Comparison of ENCODE assay signal across 1 cellular context in the genomic region with DNA sequence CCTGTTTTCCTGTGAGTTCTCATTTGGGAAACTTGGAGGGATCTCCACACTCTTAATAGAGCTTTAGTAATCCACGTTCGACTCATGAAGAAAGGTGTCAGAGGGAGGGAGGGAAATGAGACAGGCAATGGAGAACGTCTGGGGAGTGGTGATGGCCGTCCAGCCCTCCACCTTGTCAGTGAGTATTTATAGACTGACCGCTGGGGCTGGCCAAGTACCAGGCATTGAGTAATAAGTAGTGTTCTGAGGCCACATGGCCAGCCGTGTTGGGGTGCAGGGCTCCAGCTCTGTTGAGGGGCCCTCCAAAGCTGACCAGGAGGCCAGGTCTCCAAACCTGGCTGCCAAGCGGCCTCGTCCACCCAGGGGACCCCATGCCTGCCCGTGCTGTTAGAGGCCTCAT.
TF ChIP-seq lines count a peak whose summit lies in the region.

No MANE protein-coding gene starts in this region.

TF ChIP-seq in HCT116, 20 proteins besides CTCF, POLR2A, EP300 and RAD21:
- TF ChIP-seq, protein P1, sequence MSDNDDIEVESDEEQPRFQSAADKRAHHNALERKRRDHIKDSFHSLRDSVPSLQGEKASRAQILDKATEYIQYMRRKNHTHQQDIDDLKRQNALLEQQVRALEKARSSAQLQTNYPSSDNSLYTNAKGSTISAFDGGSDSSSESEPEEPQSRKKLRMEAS (IDR thresholded peaks at IDR 0.05): no peak
- TF ChIP-seq ZNF274 (IDR thresholded peaks at IDR 0.05; ENCODE audit: low read depth, low read length) (no peak), TCF7L2 (IDR thresholded peaks at IDR 0.05; ENCODE audit: borderline replicate concordance, extremely low read depth, insufficient read depth, insufficient read length) (no peak), ELF1 (IDR thresholded peaks at IDR 0.05; ENCODE audit: borderline replicate concordance, low read depth) (no peak), SP1 (IDR thresholded peaks at IDR 0.05; ENCODE audit: low read depth) (no peak), ZFX (IDR thresholded peaks at IDR 0.05) (no peak), POLR2AphosphoS5 (IDR thresholded peaks at IDR 0.05; ENCODE audit: low read depth, low read length) (no peak), EZH2 (IDR thresholded peaks at IDR 0.05) (no peak), EZH2phosphoT487 (IDR thresholded peaks at IDR 0.05; ENCODE audit: borderline replicate concordance) (no peak), CBX3 (IDR thresholded peaks at IDR 0.05; ENCODE audit: low read depth) (no peak)
- TF ChIP-seq, protein P2, sequence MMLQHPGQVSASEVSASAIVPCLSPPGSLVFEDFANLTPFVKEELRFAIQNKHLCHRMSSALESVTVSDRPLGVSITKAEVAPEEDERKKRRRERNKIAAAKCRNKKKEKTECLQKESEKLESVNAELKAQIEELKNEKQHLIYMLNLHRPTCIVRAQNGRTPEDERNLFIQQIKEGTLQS (IDR thresholded peaks at IDR 0.05): no peak
- TF ChIP-seq, protein P3, sequence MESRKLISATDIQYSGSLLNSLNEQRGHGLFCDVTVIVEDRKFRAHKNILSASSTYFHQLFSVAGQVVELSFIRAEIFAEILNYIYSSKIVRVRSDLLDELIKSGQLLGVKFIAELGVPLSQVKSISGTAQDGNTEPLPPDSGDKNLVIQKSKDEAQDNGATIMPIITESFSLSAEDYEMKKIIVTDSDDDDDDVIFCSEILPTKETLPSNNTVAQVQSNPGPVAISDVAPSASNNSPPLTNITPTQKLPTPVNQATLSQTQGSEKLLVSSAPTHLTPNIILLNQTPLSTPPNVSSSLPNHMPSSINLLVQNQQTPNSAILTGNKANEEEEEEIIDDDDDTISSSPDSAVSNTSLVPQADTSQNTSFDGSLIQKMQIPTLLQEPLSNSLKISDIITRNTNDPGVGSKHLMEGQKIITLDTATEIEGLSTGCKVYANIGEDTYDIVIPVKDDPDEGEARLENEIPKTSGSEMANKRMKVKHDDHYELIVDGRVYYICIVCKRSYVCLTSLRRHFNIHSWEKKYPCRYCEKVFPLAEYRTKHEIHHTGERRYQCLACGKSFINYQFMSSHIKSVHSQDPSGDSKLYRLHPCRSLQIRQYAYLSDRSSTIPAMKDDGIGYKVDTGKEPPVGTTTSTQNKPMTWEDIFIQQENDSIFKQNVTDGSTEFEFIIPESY (IDR thresholded peaks at IDR 0.05; ENCODE audit: extremely low read depth, insufficient replicate concordance, low read length): no peak
- TF ChIP-seq, protein P4, sequence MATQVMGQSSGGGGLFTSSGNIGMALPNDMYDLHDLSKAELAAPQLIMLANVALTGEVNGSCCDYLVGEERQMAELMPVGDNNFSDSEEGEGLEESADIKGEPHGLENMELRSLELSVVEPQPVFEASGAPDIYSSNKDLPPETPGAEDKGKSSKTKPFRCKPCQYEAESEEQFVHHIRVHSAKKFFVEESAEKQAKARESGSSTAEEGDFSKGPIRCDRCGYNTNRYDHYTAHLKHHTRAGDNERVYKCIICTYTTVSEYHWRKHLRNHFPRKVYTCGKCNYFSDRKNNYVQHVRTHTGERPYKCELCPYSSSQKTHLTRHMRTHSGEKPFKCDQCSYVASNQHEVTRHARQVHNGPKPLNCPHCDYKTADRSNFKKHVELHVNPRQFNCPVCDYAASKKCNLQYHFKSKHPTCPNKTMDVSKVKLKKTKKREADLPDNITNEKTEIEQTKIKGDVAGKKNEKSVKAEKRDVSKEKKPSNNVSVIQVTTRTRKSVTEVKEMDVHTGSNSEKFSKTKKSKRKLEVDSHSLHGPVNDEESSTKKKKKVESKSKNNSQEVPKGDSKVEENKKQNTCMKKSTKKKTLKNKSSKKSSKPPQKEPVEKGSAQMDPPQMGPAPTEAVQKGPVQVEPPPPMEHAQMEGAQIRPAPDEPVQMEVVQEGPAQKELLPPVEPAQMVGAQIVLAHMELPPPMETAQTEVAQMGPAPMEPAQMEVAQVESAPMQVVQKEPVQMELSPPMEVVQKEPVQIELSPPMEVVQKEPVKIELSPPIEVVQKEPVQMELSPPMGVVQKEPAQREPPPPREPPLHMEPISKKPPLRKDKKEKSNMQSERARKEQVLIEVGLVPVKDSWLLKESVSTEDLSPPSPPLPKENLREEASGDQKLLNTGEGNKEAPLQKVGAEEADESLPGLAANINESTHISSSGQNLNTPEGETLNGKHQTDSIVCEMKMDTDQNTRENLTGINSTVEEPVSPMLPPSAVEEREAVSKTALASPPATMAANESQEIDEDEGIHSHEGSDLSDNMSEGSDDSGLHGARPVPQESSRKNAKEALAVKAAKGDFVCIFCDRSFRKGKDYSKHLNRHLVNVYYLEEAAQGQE (IDR thresholded peaks at IDR 0.05; ENCODE audit: low read depth): no peak
TF ChIP-seq in HCT116: peak in this region for 0.
